18 cellular contexts compared by ENCODE assay signal in the genomic region with DNA sequence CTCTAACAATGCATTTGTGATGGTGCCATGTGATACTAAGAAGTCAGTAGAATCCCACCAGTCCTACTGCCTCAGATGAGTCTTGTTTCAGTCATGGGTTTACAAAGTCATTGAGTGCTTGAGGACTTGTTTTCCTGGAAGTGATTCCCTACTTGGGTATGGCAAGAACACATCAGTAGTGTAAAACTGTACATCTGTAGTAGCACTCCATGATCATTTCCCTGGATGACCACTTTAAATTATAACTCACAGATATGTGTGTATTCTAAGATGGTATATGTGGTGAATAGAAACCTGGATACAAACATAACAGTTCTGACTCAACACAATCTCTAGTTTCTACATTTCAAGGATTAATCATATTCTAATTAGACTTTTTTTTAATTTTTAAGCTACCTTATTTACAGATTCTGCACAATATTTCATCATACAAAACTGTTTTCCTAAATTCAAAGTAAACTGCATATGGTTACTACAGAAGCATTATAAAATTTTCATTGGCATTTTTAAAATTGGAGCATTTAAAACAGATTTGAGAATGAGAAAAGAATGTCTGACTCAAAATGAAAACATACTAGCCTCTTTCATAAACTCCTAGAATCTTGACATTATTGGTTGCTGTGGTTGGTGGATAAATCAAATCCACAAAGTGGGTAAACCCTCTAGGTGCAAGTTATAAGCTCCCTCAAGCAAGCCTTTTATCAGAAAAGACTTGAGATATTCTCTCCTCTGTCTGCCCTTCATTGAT. TPM values are rescaled to one million over a fixed set of nuclear protein-coding genes. Genes with fewer than 3 reads are reported as not detected.
DNase-seq lines count a peak whose midpoint lies in the region; ATAC-seq and TF ChIP-seq lines count a peak whose summit lies in the region.
"Had no signal": no experiment of that assay in that cellular context is flagged by ENCODE, and none has a peak within 500 bp of the region (broad histone marks: within the 10 kb centered on the region; RNA-seq: fewer than 3 reads in every experiment).

No MANE protein-coding gene starts in this region.

- H3K36me3 ChIP-seq in Karpas-422 (ENCODE audit: insufficient read depth, low read length) (peaks cover 35% of the 10 kb centered on the region; the same call in 1 of the 2 replicates), smooth muscle cell (ENCODE audit: low read depth) (peaks cover 13% of the 10 kb centered on the region)
- H3K36me3 ChIP-seq: breast epithelium had no signal

- no peak for TF ChIP-seq CTCF in activated CD8-positive, alpha-beta T cell treated with anti-CD3 and anti-CD28 coated beads for 36 hours (IDR thresholded peaks at IDR 0.05)
- no peak for TF ChIP-seq CTCF in smooth muscle cell (IDR thresholded peaks at IDR 0.05; ENCODE audit: borderline replicate concordance, insufficient read depth, poor library complexity, severe bottlenecking)

- H3K27me3 Mint-ChIP-seq in activated CD8-positive, alpha-beta T cell treated with anti-CD3 and anti-CD28 coated beads for 36 hours: no peaks in the 10 kb centered on the region
- H3K27me3 Mint-ChIP-seq in activated CD8-positive, alpha-beta T cell treated with anti-CD3 and anti-CD28 coated beads, Interleukin-2, amount 10 ng/mL, durations not matched to agents 7 days and 5 days (ENCODE audit: low read depth): no peaks in the 10 kb centered on the region
- H3K27me3 Mint-ChIP-seq: stimulated activated naive B cell treated with anti-CD40 and anti-IgM and Interleukin-4, amounts not matched to agents 10 μg/mL and 1 μg/mL and 100 μg/mL, for 72 hours had no signal

- DNase-seq in activated CD8-positive, alpha-beta T cell treated with anti-CD3 and anti-CD28 coated beads for 36 hours: no peak
- DNase-seq in activated CD8-positive, alpha-beta T cell treated with anti-CD3 and anti-CD28 coated beads, Interleukin-2, amount 10 ng/mL, durations not matched to agents 7 days and 5 days: no peak
- DNase-seq in Karpas-422: no peak
- peak; percentile 65 for DNase-seq in dedifferentiated amniotic fluid mesenchymal stem cell (ENCODE audit: extremely low spot score)
- DNase-seq in smooth muscle cell (lab: John Stamatoyannopoulos, UW; ENCODE audit: unreplicated experiment): no peak
- no peak for DNase-seq in AML-193 (lab: John Stamatoyannopoulos, UW)
- DNase-seq: ACHN; effector memory CD4-positive, alpha-beta T cell; immature natural killer cell; Kasumi-1; NCI-H146; NCI-H524; nucleus accumbens; stimulated activated naive B cell treated with anti-CD40 and anti-IgM and Interleukin-4, amounts not matched to agents 10 μg/mL and 1 μg/mL and 100 μg/mL, for 72 hours had no signal

- H3K27ac ChIP-seq in Karpas-422 (ENCODE audit: low read length): peak overlapping the region; percentile 69
- H3K27ac ChIP-seq in smooth muscle cell (ENCODE audit: low read depth): peak overlapping the region; percentile 56
- H3K27ac ChIP-seq: breast epithelium had no signal

- H2AFZ ChIP-seq in Karpas-422 (ENCODE audit: low read length): no peak overlapping the region
- H2AFZ ChIP-seq in smooth muscle cell (ENCODE audit: low read depth): no peak overlapping the region

- H3K4me1 ChIP-seq in Karpas-422 (ENCODE audit: low read length): peaks cover 75% of the 10 kb centered on the region
- peaks cover 10% of the 10 kb centered on the region for H3K4me1 ChIP-seq in smooth muscle cell (ENCODE audit: low read depth)
- H3K4me1 ChIP-seq: breast epithelium had no signal

- peak overlapping the region; percentile 23 for H3K27ac Mint-ChIP-seq in activated CD8-positive, alpha-beta T cell treated with anti-CD3 and anti-CD28 coated beads for 36 hours
- no peak overlapping the region for H3K27ac Mint-ChIP-seq in activated CD8-positive, alpha-beta T cell treated with anti-CD3 and anti-CD28 coated beads, Interleukin-2, amount 10 ng/mL, durations not matched to agents 7 days and 5 days
- H3K27ac Mint-ChIP-seq: immature natural killer cell; stimulated activated naive B cell treated with anti-CD40 and anti-IgM and Interleukin-4, amounts not matched to agents 10 μg/mL and 1 μg/mL and 100 μg/mL, for 72 hours had no signal

- CTCF ChIA-PET in activated CD8-positive, alpha-beta T cell treated with anti-CD3 and anti-CD28 coated beads for 36 hours (lab: Charles Lee): interaction anchor here (1.1 to 1.2 kb wide), 2 partner anchors 10 to 21 kb away, joined by 3 to 8 read pairs; no protein-coding TSS in a partner anchor
- CTCF ChIA-PET in activated CD8-positive, alpha-beta T cell treated with anti-CD3 and anti-CD28 coated beads, Interleukin-2, amount 10 ng/mL, durations not matched to agents 7 days and 5 days (lab: Charles Lee): interaction anchor here (1.5 kb wide), 1 partner anchor 10 kb away, joined by 4 read pairs; no protein-coding TSS in a partner anchor

- no peak overlapping the region for H3K4me3 ChIP-seq in Karpas-422 (ENCODE audit: low read length)
- no peak overlapping the region for H3K4me3 ChIP-seq in smooth muscle cell
- H3K4me3 ChIP-seq: breast epithelium had no signal

- no peaks in the 10 kb centered on the region for H3K9me2 ChIP-seq in Karpas-422 (replicated peaks; ENCODE audit: insufficient read depth, low read length)

- H3K79me2 ChIP-seq in Karpas-422 (ENCODE audit: low read length) (peaks cover 48% of the 10 kb centered on the region), smooth muscle cell (ENCODE audit: low read depth) (peaks cover 5% of the 10 kb centered on the region)

- no peak overlapping the region for H3K9ac ChIP-seq in Karpas-422 (ENCODE audit: low read length)
- H3K9ac ChIP-seq in smooth muscle cell (ENCODE audit: low read depth): no peak overlapping the region

- peaks cover 5% of the 10 kb centered on the region for H3K36me3 Mint-ChIP-seq in activated CD8-positive, alpha-beta T cell treated with anti-CD3 and anti-CD28 coated beads for 36 hours (ENCODE audit: low read depth)
- peaks cover 27% of the 10 kb centered on the region for H3K36me3 Mint-ChIP-seq in activated CD8-positive, alpha-beta T cell treated with anti-CD3 and anti-CD28 coated beads, Interleukin-2, amount 10 ng/mL, durations not matched to agents 7 days and 5 days (ENCODE audit: low read depth)
- H3K36me3 Mint-ChIP-seq: immature natural killer cell; stimulated activated naive B cell treated with anti-CD40 and anti-IgM and Interleukin-4, amounts not matched to agents 10 μg/mL and 1 μg/mL and 100 μg/mL, for 72 hours had no signal

- POLR2A ChIA-PET in activated CD8-positive, alpha-beta T cell treated with anti-CD3 and anti-CD28 coated beads for 36 hours (lab: Charles Lee): interaction anchor here (0.6 to 1.9 kb wide), 4 partner anchors 8 to 158 kb away, joined by 3 to 11 read pairs (median 5); partner anchors contain the start of genes BRWD1 and HMGN1
- POLR2A ChIA-PET in activated CD8-positive, alpha-beta T cell treated with anti-CD3 and anti-CD28 coated beads, Interleukin-2, amount 10 ng/mL, durations not matched to agents 7 days and 5 days (lab: Charles Lee): interaction anchor here (0.8 kb wide), 1 partner anchor 8 kb away, joined by 3 read pairs; no protein-coding TSS in a partner anchor

- H3K4me1 Mint-ChIP-seq in activated CD8-positive, alpha-beta T cell treated with anti-CD3 and anti-CD28 coated beads for 36 hours (ENCODE audit: low read depth): peaks cover 51% of the 10 kb centered on the region
- H3K4me1 Mint-ChIP-seq in activated CD8-positive, alpha-beta T cell treated with anti-CD3 and anti-CD28 coated beads, Interleukin-2, amount 10 ng/mL, durations not matched to agents 7 days and 5 days (ENCODE audit: low read depth): peaks cover 13% of the 10 kb centered on the region

- H3K4me2 ChIP-seq in Karpas-422 (ENCODE audit: low read depth, low read length, poor library complexity, severe bottlenecking) (no peak overlapping the region), smooth muscle cell (no peak overlapping the region)

- H3K4me3 Mint-ChIP-seq in activated CD8-positive, alpha-beta T cell treated with anti-CD3 and anti-CD28 coated beads for 36 hours: no peak overlapping the region
- no peak overlapping the region for H3K4me3 Mint-ChIP-seq in activated CD8-positive, alpha-beta T cell treated with anti-CD3 and anti-CD28 coated beads, Interleukin-2, amount 10 ng/mL, durations not matched to agents 7 days and 5 days
- H3K4me3 Mint-ChIP-seq: immature natural killer cell; stimulated activated naive B cell treated with anti-CD40 and anti-IgM and Interleukin-4, amounts not matched to agents 10 μg/mL and 1 μg/mL and 100 μg/mL, for 72 hours had no signal

- ATAC-seq in activated CD8-positive, alpha-beta T cell treated with anti-CD3 and anti-CD28 coated beads for 36 hours: peak; percentile 70
- ATAC-seq in activated CD8-positive, alpha-beta T cell treated with anti-CD3 and anti-CD28 coated beads, Interleukin-2, amount 10 ng/mL, durations not matched to agents 7 days and 5 days: no peak
- no peak for ATAC-seq in HG02678 (IDR thresholded peaks at IDR 0.05; ENCODE audit: unreplicated experiment)
- ATAC-seq in GM19455 (IDR thresholded peaks at IDR 0.05; ENCODE audit: unreplicated experiment): no peak
- ATAC-seq: Panc1; stimulated activated naive B cell treated with anti-CD40 and anti-IgM and Interleukin-4, amounts not matched to agents 10 μg/mL and 1 μg/mL and 100 μg/mL, for 72 hours had no signal

- intact Hi-C loops in activated CD8-positive, alpha-beta T cell treated with anti-CD3 and anti-CD28 coated beads for 36 hours (cut with micrococcal nuclease): loop anchor here (10.0 kb wide), 2 partner anchors 195 to 425 kb away; a partner anchor contains a TSS

- H3K9me3 ChIP-seq in Karpas-422 (ENCODE audit: low read length) (no peaks in the 10 kb centered on the region), smooth muscle cell (replicated peaks; ENCODE audit: low read depth) (no peaks in the 10 kb centered on the region)
- H3K9me3 ChIP-seq: breast epithelium had no signal

- no peaks in the 10 kb centered on the region for H4K20me1 ChIP-seq in Karpas-422 (ENCODE audit: insufficient read depth, low read depth, low read length)
- H4K20me1 ChIP-seq in smooth muscle cell (ENCODE audit: low read depth): peaks cover 9% of the 10 kb centered on the region

- no peaks in the 10 kb centered on the region for H3K9me3 Mint-ChIP-seq in activated CD8-positive, alpha-beta T cell treated with anti-CD3 and anti-CD28 coated beads for 36 hours
- H3K9me3 Mint-ChIP-seq in activated CD8-positive, alpha-beta T cell treated with anti-CD3 and anti-CD28 coated beads, Interleukin-2, amount 10 ng/mL, durations not matched to agents 7 days and 5 days (ENCODE audit: insufficient read depth): no peaks in the 10 kb centered on the region
- H3K9me3 Mint-ChIP-seq: immature natural killer cell; stimulated activated naive B cell treated with anti-CD40 and anti-IgM and Interleukin-4, amounts not matched to agents 10 μg/mL and 1 μg/mL and 100 μg/mL, for 72 hours had no signal

- H3K27me3 ChIP-seq in Karpas-422 (ENCODE audit: low read length) (no peaks in the 10 kb centered on the region), smooth muscle cell (ENCODE audit: low read depth) (no peaks in the 10 kb centered on the region)
- H3K27me3 ChIP-seq: breast epithelium had no signal

- H3F3A ChIP-seq in smooth muscle cell (ENCODE audit: low read depth): no peaks in the 10 kb centered on the region

RNA-seq across cellular contexts. Expression of gene PSMG1, which starts 6.8 kb away (rescaled TPM):
- total RNA-seq in activated CD8-positive, alpha-beta T cell treated with anti-CD3 and anti-CD28 coated beads for 36 hours: 100 to 1,000 TPM in 1 of 2 experiments, 10 to 100 TPM in 1; 90.9 to 107 TPM
- 10 to 100 TPM; 69.0 to 74.5 TPM for total RNA-seq in activated CD8-positive, alpha-beta T cell treated with anti-CD3 and anti-CD28 coated beads, Interleukin-2, amount 10 ng/mL, durations not matched to agents 7 days and 5 days
- total RNA-seq in Karpas-422 (2014; rRNA removed; shearing (Covaris generic); ENCODE audit: low replicate concordance): 60.9 and 69.6 TPM in 2 replicates
- total RNA-seq in smooth muscle cell: 39.9 and 55.2 TPM in 2 replicates
- polyA plus RNA-seq in smooth muscle cell: 60.7 and 62.8 TPM in 2 replicates
